Comparison of ENCODE assay signal across 1 cellular context in the genomic region with DNA sequence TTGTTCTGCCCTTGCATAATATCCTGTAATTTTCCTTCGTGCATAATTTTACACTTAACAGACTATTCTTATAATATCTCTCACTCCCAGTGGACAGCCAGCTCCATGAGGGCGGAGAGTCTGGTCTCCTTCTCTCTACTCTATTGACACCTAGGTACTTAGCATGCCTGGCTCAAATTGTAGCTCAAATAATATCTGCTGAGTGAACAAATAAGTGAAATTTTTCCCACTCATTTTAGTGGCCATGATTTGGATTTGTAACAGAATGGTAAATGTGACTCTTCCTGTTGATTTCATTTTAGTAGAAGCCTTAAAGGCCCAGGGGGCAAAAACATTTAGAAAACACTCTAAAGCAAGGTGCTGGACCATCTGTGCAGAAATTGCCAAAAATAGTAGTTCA.
TF ChIP-seq lines count a peak whose summit lies in the region.

No MANE protein-coding gene starts in this region.

TF ChIP-seq in HepG2, 621 proteins besides CTCF, POLR2A, EP300 and RAD21:
- TF ChIP-seq HOXA7 (CRISPR knock-in tag; IDR thresholded peaks at IDR 0.05) (no peak), MAFF (IDR thresholded peaks at IDR 0.05; ENCODE audit: low read depth, low read length) (0 out of 2 replicates have a peak, but pooled peaks have one; percentile 26), ZNF235 (CRISPR knock-in tag; IDR thresholded peaks at IDR 0.05; ENCODE audit: borderline replicate concordance) (no peak), MAFK (conservative IDR thresholded peaks at IDR 0.05 in 1 of 2, IDR thresholded peaks at IDR 0.05 in 1 of 2; ENCODE audit: low read length in 2 of 2) (peak; percentile 54 to 56), KAT2B (IDR thresholded peaks at IDR 0.05; ENCODE audit: borderline replicate concordance, low read depth, low read length) (no peak)
